ENCODE assay signal across 15 cellular contexts in genomic region chr5:38535845-38536244, GRCh38. TPM values are rescaled to one million over a fixed set of nuclear protein-coding genes. Genes with fewer than 3 reads are reported as not detected.
"Had no signal": no experiment of that assay in that cellular context is flagged by ENCODE, and none has a peak within 500 bp of the region (broad histone marks: within the 10 kb centered on the region; RNA-seq: fewer than 3 reads in every experiment).

No MANE protein-coding gene starts in this region.

- H3K4me3 Mint-ChIP-seq: naive thymus-derived CD4-positive, alpha-beta T cell had no signal

- DNase-seq: colonic mucosa; dermis blood vessel endothelial cell; erythroblast; foreskin keratinocyte; heart left ventricle; hypothalamus; kidney glomerular epithelial cell; naive thymus-derived CD4-positive, alpha-beta T cell; stimulated activated CD4-positive, alpha-beta T cell treated with anti-CD3 and anti-CD28 coated beads, Interleukin-2, amount 100 ng/mL, for 48 hours; stimulated activated naive CD8-positive, alpha-beta T cell treated with anti-CD3 and anti-CD28 coated beads, Interleukin-15, Interleukin-2, amounts not matched to agents 100 U/mL and 50 U/mL, for 24 hours; tibial artery; upper lobe of right lung had no signal

- H3K9me3 ChIP-seq: colonic mucosa, neutrophil, tibial artery, upper lobe of right lung, vagina had no signal

- H3K4me1 ChIP-seq: colonic mucosa, foreskin keratinocyte had no signal

- H3K4me3 ChIP-seq: colonic mucosa, heart left ventricle, smooth muscle cell, tibial artery, upper lobe of right lung, vagina had no signal

- H3K36me3 Mint-ChIP-seq: naive thymus-derived CD4-positive, alpha-beta T cell had no signal

- H3K36me3 ChIP-seq: colonic mucosa, heart left ventricle, neutrophil, tibial artery, upper lobe of right lung, vagina had no signal

- ATAC-seq: foreskin keratinocyte; heart left ventricle; naive thymus-derived CD4-positive, alpha-beta T cell; stimulated activated naive CD8-positive, alpha-beta T cell treated with anti-CD3 and anti-CD28 coated beads, Interleukin-15, Interleukin-2, amounts not matched to agents 100 U/mL and 50 U/mL, for 24 hours; upper lobe of right lung had no signal

- H3K27ac ChIP-seq: colonic mucosa, foreskin keratinocyte, heart left ventricle, neutrophil, tibial artery, upper lobe of right lung, vagina had no signal

- H3K27me3 ChIP-seq: colonic mucosa, foreskin keratinocyte, heart left ventricle, tibial artery, upper lobe of right lung, vagina had no signal

- H3K27ac Mint-ChIP-seq: naive thymus-derived CD4-positive, alpha-beta T cell had no signal

- H3K4me1 Mint-ChIP-seq: naive thymus-derived CD4-positive, alpha-beta T cell had no signal

RNA-seq across cellular contexts. Expression of gene LIFR, which starts 20.6 kb away (rescaled TPM):
- polyA plus RNA-seq: naive thymus-derived CD4-positive, alpha-beta T cell had no signal
